Comparison of ENCODE assay signal across 9 cellular contexts in genomic region chr9:1052119-1052907, GRCh38. TPM values are rescaled to one million over a fixed set of nuclear protein-coding genes. Genes with fewer than 3 reads are reported as not detected.
DNase-seq lines count a peak whose midpoint lies in the region; ATAC-seq and TF ChIP-seq lines count a peak whose summit lies in the region.
"Had no signal": no experiment of that assay in that cellular context is flagged by ENCODE, and none has a peak within 500 bp of the region (broad histone marks: within the 10 kb centered on the region; RNA-seq: fewer than 3 reads in every experiment).

No MANE protein-coding gene starts in this region.

- H3K27me3 ChIP-seq in HUES64 (ENCODE audit: insufficient read depth, low read length) (peaks cover 100% of the 10 kb centered on the region), neural cell (ENCODE audit: insufficient read depth, low read depth, low read length) (peaks cover 53% of the 10 kb centered on the region)
- peaks cover 58% of the 10 kb centered on the region for H3K27me3 ChIP-seq in effector memory CD4-positive, alpha-beta T cell (replicated peaks; ENCODE audit: control insufficient read depth, insufficient read depth, low read length, poor library complexity, severe bottlenecking)

- no peak overlapping the region for H3K9ac ChIP-seq in HUES64 (ENCODE audit: low read depth, low read length)
- peak overlapping the region; percentile 37 for H3K9ac ChIP-seq in neural cell (ENCODE audit: low read length)

- peaks cover 8% of the 10 kb centered on the region for H3K4me1 ChIP-seq in HUES64 (ENCODE audit: insufficient read depth, low read length)
- peaks cover 14% of the 10 kb centered on the region for H3K4me1 ChIP-seq in effector memory CD4-positive, alpha-beta T cell (ENCODE audit: control insufficient read depth, insufficient read depth, low read length, poor library complexity, severe bottlenecking)

- TF ChIP-seq EP300 in neural cell (conservative IDR thresholded peaks at IDR 0.05; ENCODE audit: poor library complexity, severe bottlenecking) = no peak

- 3% methylated on average over 36 of the region's 36 CpGs for WGBS in HUES64

- ATAC-seq in GM19397 (IDR thresholded peaks at IDR 0.05; ENCODE audit: unreplicated experiment) = no peak

- peak overlapping the region; percentile 30 for H3K4me2 ChIP-seq in neural cell (ENCODE audit: low read length)

- TF ChIP-seq RAD21 in neural cell (conservative IDR thresholded peaks at IDR 0.05) = no peak

- DNase-seq in AG04449 (ENCODE audit: low read depth, low spot score) = no peak
- no peak for DNase-seq in effector memory CD4-positive, alpha-beta T cell
- no peak for DNase-seq in NCI-H510A (lab: John Stamatoyannopoulos, UW)
- no peak for DNase-seq in UCSD-AML1 (lab: John Stamatoyannopoulos, UW; ENCODE audit: unreplicated experiment)
- DNase-seq in NCI-H2227 (lab: John Stamatoyannopoulos, UW; ENCODE audit: unreplicated experiment) = no peak
- DNase-seq: Karpas-422 had no signal

- POLR2A ChIA-PET in AG04449 (lab: Yijun Ruan, JAX) = no interaction called here

- no peaks in the 10 kb centered on the region for H3F3A ChIP-seq in neural cell (ENCODE audit: insufficient read depth, low read length, poor library complexity, severe bottlenecking)

- H3K9me3 ChIP-seq in HUES64 (ENCODE audit: insufficient read depth, low read depth, low read length) = no peaks in the 10 kb centered on the region
- H3K9me3 ChIP-seq in effector memory CD4-positive, alpha-beta T cell (ENCODE audit: control insufficient read depth, low read length) = no peaks in the 10 kb centered on the region
- H3K9me3 ChIP-seq in neural cell (ENCODE audit: low read length) = peaks cover 5% of the 10 kb centered on the region

- CTCF ChIA-PET in AG04449 (lab: Yijun Ruan, JAX) = no interaction called here

- H3K9me2 ChIP-seq in neural cell (ENCODE audit: insufficient read depth, low read length) = no peaks in the 10 kb centered on the region

- peak overlapping the region; percentile 39 for H3K4me3 ChIP-seq in AG04449 (ENCODE audit: low read depth, low read length)
- H3K4me3 ChIP-seq in HUES64 (ENCODE audit: low read length) = peak overlapping the region; percentile 48
- peak overlapping the region; percentile 18 for H3K4me3 ChIP-seq in effector memory CD4-positive, alpha-beta T cell (ENCODE audit: insufficient read depth, low read depth, low read length, poor library complexity, severe bottlenecking)
- peak overlapping the region; percentile 70 for H3K4me3 ChIP-seq in neural cell (ENCODE audit: low read length)

- H3K27ac ChIP-seq in HUES64 (ENCODE audit: low read depth, low read length) (no peak overlapping the region), neural cell (ENCODE audit: low read length) (no peak overlapping the region)
- no peak overlapping the region for H3K27ac ChIP-seq in effector memory CD4-positive, alpha-beta T cell (ENCODE audit: insufficient read depth, low read length, poor library complexity, severe bottlenecking)

- TF ChIP-seq CTCF in AG04449 (IDR thresholded peaks at IDR 0.05; ENCODE audit: insufficient read depth, low read length, missing control alignments) (peak; percentile 15), neural cell (IDR thresholded peaks at IDR 0.05; ENCODE audit: poor library complexity, severe bottlenecking) (no peak)

- H4K20me1 ChIP-seq in neural cell (ENCODE audit: insufficient read depth) = no peaks in the 10 kb centered on the region

- H2AFZ ChIP-seq in neural cell (ENCODE audit: low read depth, low read length) = peak overlapping the region; percentile 12

- H3K36me3 ChIP-seq in HUES64 (ENCODE audit: insufficient read depth, low read length) (no peaks in the 10 kb centered on the region), neural cell (ENCODE audit: insufficient read depth, low read length) (no peaks in the 10 kb centered on the region)
- no peaks in the 10 kb centered on the region for H3K36me3 ChIP-seq in effector memory CD4-positive, alpha-beta T cell (ENCODE audit: control insufficient read depth, insufficient read depth, low read length)

- H3K79me2 ChIP-seq in neural cell (replicated peaks; ENCODE audit: insufficient read depth, low read length) = no peaks in the 10 kb centered on the region

TF ChIP-seq in neural cell, 6 proteins besides CTCF, POLR2A, EP300 and RAD21:
- TF ChIP-seq POLR2AphosphoS5 (IDR thresholded peaks at IDR 0.05) (no peak), REST (IDR thresholded peaks at IDR 0.05; ENCODE audit: borderline replicate concordance) (no peak), SMC3 (conservative IDR thresholded peaks at IDR 0.05; ENCODE audit: poor library complexity) (no peak), EZH2 (IDR thresholded peaks at IDR 0.05; ENCODE audit: borderline replicate concordance, insufficient read depth, low read length, poor library complexity, severe bottlenecking) (no peak), TAF1 (IDR thresholded peaks at IDR 0.05; ENCODE audit: low read depth) (no peak), MXI1 (conservative IDR thresholded peaks at IDR 0.05; ENCODE audit: poor library complexity, severe bottlenecking) (no peak)

RNA-seq across cellular contexts. Expression of gene DMRT2, which starts 2.2 kb away (rescaled TPM):
- polyA plus RNA-seq in HUES64 (2013, experiment 1 of 2) = not detected
- not detected for polyA plus RNA-seq in HUES64 (2013, experiment 2 of 2)
- 0.20 and 0.50 TPM in 2 replicates for polyA plus RNA-seq in neural cell
- polyA minus RNA-seq in neural cell = not detected in 2 replicates

Comparison
In these comparisons a context has a peak if more than half of its experiments do, and no peak if none do; other contexts are left out.
1. H3K4me3 ChIP-seq: peak in every context shown above with its lines; median percentile 70 in neural cell; 48 in HUES64; 39 in AG04449; 18 in effector memory CD4-positive, alpha-beta T cell.